In the genomic region with DNA sequence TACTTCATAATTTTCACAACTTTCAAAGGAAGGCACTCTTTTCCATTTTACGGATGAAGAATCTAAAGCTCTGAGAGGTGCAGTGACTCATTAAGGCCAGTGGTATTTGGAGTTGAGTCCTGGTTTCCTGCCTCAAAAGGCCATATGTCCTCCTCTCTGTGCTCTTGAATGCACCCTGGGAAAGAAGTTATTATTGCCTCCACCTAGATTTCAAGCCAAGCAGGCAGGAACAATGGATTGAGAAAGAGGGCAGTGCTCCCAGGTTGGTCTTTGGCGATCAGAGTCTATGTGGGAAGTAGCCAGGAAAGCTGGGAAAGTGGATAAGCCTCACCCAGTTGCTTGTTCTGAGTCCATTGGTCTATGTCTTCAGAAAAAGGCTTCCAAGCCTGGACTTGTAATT, we compare ENCODE assay signal across 16 cellular contexts.
A peak's percentile ranks its signal among the peaks of the same experiment; 100 is the strongest.
DNase-seq lines count a peak whose midpoint lies in the region; ATAC-seq, FAIRE-seq and TF ChIP-seq lines count a peak whose summit lies in the region.
"Had no signal": no experiment of that assay in that cellular context is flagged by ENCODE, and none has a peak within 500 bp of the region (broad histone marks: within the 10 kb centered on the region; RNA-seq: fewer than 3 reads in every experiment).

No MANE protein-coding gene starts in this region.

- H3K36me3 ChIP-seq in astrocyte (ENCODE audit: insufficient read depth, low read length) = no peaks in the 10 kb centered on the region
- no peaks in the 10 kb centered on the region for H3K36me3 ChIP-seq in small intestine (ENCODE audit: control insufficient read depth in 2 of 2, insufficient read depth in 2 of 2, low read length in 2 of 2)
- H3K36me3 ChIP-seq in lower lobe of right lung = no peaks in the 10 kb centered on the region
- H3K36me3 ChIP-seq: BE2C had no signal

- no peak overlapping the region for H3K4me3 Mint-ChIP-seq in astrocyte (ENCODE audit: unreplicated experiment)
- H3K4me3 Mint-ChIP-seq: CD4-positive, alpha-beta memory T cell; GM23338 had no signal

- no peak for TF ChIP-seq CTCF in astrocyte (IDR thresholded peaks at IDR 0.05; ENCODE audit: insufficient read depth, low read depth, low read length)
- TF ChIP-seq CTCF in fibroblast of the aortic adventitia (IDR thresholded peaks at IDR 0.05; ENCODE audit: insufficient read depth, low read length) = no peak
- no peak for TF ChIP-seq CTCF in lower lobe of right lung (IDR thresholded peaks at IDR 0.05)

- H3K27ac Mint-ChIP-seq in astrocyte (ENCODE audit: unreplicated experiment) = no peak overlapping the region
- H3K27ac Mint-ChIP-seq: CD4-positive, alpha-beta memory T cell; GM23338 had no signal

- H3K9me3 Mint-ChIP-seq in astrocyte (ENCODE audit: unreplicated experiment) = no peaks in the 10 kb centered on the region

- peaks cover 2% of the 10 kb centered on the region for H3K4me1 Mint-ChIP-seq in astrocyte (ENCODE audit: low read depth, unreplicated experiment)
- H3K4me1 Mint-ChIP-seq: CD4-positive, alpha-beta memory T cell; GM23338 had no signal

- DNase-seq in M059J (ENCODE audit: low read depth) (peak; percentile 62), astrocyte (ENCODE audit: low read depth) (peak; percentile 15), fibroblast of the aortic adventitia (ENCODE audit: low read depth) (peak; percentile 39), small intestine (peak; percentile 49), NCI-H1417 treated with DMSO at 0.1 percent for 48 hours (lab: John Stamatoyannopoulos, UW) (no peak), lower lobe of right lung (no peak)
- DNase-seq: BE2C; CD4-positive, alpha-beta memory T cell; DMS79; H7 had no signal

- H3K4me2 ChIP-seq in astrocyte (ENCODE audit: low read length) = no peak overlapping the region
- H3K4me2 ChIP-seq: GM23338 had no signal

- 58 to 87% (median 63%) methylated on average over 2 of the region's 2 CpGs for WGBS in small intestine, 3 donors

- H3K4me1 ChIP-seq in astrocyte (ENCODE audit: insufficient read depth, low read length) = peaks cover 7% of the 10 kb centered on the region
- H3K4me1 ChIP-seq in small intestine (ENCODE audit: control insufficient read depth in 2 of 2, insufficient read depth in 1 of 2, low read depth in 1 of 2, low read length in 1 of 2) = no peaks in the 10 kb centered on the region
- no peaks in the 10 kb centered on the region for H3K4me1 ChIP-seq in lower lobe of right lung
- H3K4me1 ChIP-seq: BE2C had no signal

- H3K27ac ChIP-seq in astrocyte (ENCODE audit: low read depth, low read length) (no peak overlapping the region), small intestine (ENCODE audit: low read depth in 1 of 2, low read length in 1 of 2) (no peak overlapping the region), lower lobe of right lung (no peak overlapping the region)
- H3K27ac ChIP-seq: C4-2B had no signal

- no peaks in the 10 kb centered on the region for H3K79me2 ChIP-seq in astrocyte (ENCODE audit: insufficient read depth, low read length)

- ATAC-seq in HG03159 (IDR thresholded peaks at IDR 0.05; ENCODE audit: unreplicated experiment) (no peak), lower lobe of right lung (no peak)
- ATAC-seq: GM12878, GM23338 had no signal

- H3K9ac ChIP-seq in astrocyte (ENCODE audit: low read length) = no peak overlapping the region

- H3K36me3 Mint-ChIP-seq in astrocyte (ENCODE audit: low read depth, unreplicated experiment) = no peaks in the 10 kb centered on the region
- H3K36me3 Mint-ChIP-seq: CD4-positive, alpha-beta memory T cell had no signal

- H3K27me3 Mint-ChIP-seq in astrocyte (ENCODE audit: low read depth, unreplicated experiment) = peaks cover 29% of the 10 kb centered on the region

- intact Hi-C loops in lower lobe of right lung (cut with DNase I) = no loop called here

- H2AFZ ChIP-seq in astrocyte (ENCODE audit: low read depth, low read length) = no peak overlapping the region
- H2AFZ ChIP-seq: GM23338 had no signal

- H3K27me3 ChIP-seq in astrocyte (ENCODE audit: insufficient read depth, low read length) = no peaks in the 10 kb centered on the region
- H3K27me3 ChIP-seq in small intestine (ENCODE audit: control insufficient read depth in 2 of 2, insufficient read depth in 2 of 2, low read length in 2 of 2) = no peaks in the 10 kb centered on the region
- H3K27me3 ChIP-seq in lower lobe of right lung (ENCODE audit: low read depth) = no peaks in the 10 kb centered on the region
- H3K27me3 ChIP-seq: BE2C had no signal

- H4K20me1 ChIP-seq in astrocyte (ENCODE audit: insufficient read depth, low read length) = no peaks in the 10 kb centered on the region

- no peaks in the 10 kb centered on the region for H3K9me3 ChIP-seq in astrocyte (ENCODE audit: insufficient read depth, low read depth, low read length)
- no peaks in the 10 kb centered on the region for H3K9me3 ChIP-seq in small intestine (ENCODE audit: control insufficient read depth, low read depth)
- peaks cover 7% of the 10 kb centered on the region for H3K9me3 ChIP-seq in lower lobe of right lung
- H3K9me3 ChIP-seq: BE2C had no signal

- FAIRE-seq in astrocyte (lab: Jason Lieb, UNC) (no peak), small intestine (lab: Jason Lieb, UNC) (no peak)
- FAIRE-seq: A204.1, GM12878, GM18507 had no signal

- H3K4me3 ChIP-seq in astrocyte (ENCODE audit: insufficient read depth, low read depth, low read length) (no peak overlapping the region), fibroblast of the aortic adventitia (ENCODE audit: low read depth, low read length) (no peak overlapping the region), small intestine (ENCODE audit: low read depth in 1 of 2, low read length in 2 of 2) (no peak overlapping the region), lower lobe of right lung (no peak overlapping the region)
- H3K4me3 ChIP-seq: GM12878, GM23338 had no signal

Comparison
In these comparisons a context has a peak if more than half of its experiments do, and no peak if none do; other contexts are left out.
1. DNase-seq: peak in M059J (single experiment), astrocyte (single experiment), fibroblast of the aortic adventitia (single experiment) and small intestine (single experiment); none in NCI-H1417 treated with DMSO at 0.1 percent for 48 hours (single experiment) and lower lobe of right lung (single experiment).